ENCODE assay signal across 31 cellular contexts in genomic region chr6:75711173-75711572, GRCh38.
"Had no signal": no experiment of that assay in that cellular context is flagged by ENCODE, and none has a peak within 500 bp of the region (broad histone marks: within the 10 kb centered on the region; RNA-seq: fewer than 3 reads in every experiment).

No MANE protein-coding gene starts in this region.

- ATAC-seq: activated CD4-positive, CD25-positive, alpha-beta regulatory T cell treated with anti-CD3 and anti-CD28 coated beads, Interleukin-2, amount 50 U/mL, for 24 hours; activated naive CD4-positive, alpha-beta T cell treated with anti-CD3 and anti-CD28 coated beads, Interleukin-2, amount 50 U/mL, for 72 hours; activated T-cell treated with anti-CD3 and anti-CD28 coated beads, Interleukin-2, amount 50 U/mL, for 72 hours; effector memory CD8-positive, alpha-beta T cell; gastroesophageal sphincter; T-helper 17 cell had no signal

- H3K27ac ChIP-seq: brain microvascular endothelial cell, esophagus muscularis mucosa, gastroesophageal sphincter, WERI-Rb-1 had no signal

- FAIRE-seq: bronchial epithelial cell had no signal

- H3K27me3 Mint-ChIP-seq: activated B cell treated with CpG ODN at 0.5 μM for 24 hours; activated CD4-positive, alpha-beta memory T cell treated with anti-CD3 and anti-CD28 coated beads, Interleukin-2, amount 10 ng/mL, durations not matched to agents 7 days and 5 days; activated CD4-positive, alpha-beta T cell treated with anti-CD3 and anti-CD28 coated beads, Interleukin-2, amount 10 ng/mL, durations not matched to agents 7 days and 5 days; activated naive CD4-positive, alpha-beta T cell treated with anti-CD3 and anti-CD28 coated beads, Interleukin-2, amount 10 ng/mL, durations not matched to agents 7 days and 5 days; activated T-cell treated with anti-CD3 and anti-CD28 coated beads, Interleukin-2, amount 50 U/mL, for 24 hours; central memory CD8-positive, alpha-beta T cell; effector memory CD8-positive, alpha-beta T cell; T-helper 17 cell had no signal

- H3K9me3 ChIP-seq: esophagus muscularis mucosa, gastroesophageal sphincter had no signal

- H3K27ac Mint-ChIP-seq: activated B cell treated with CpG ODN at 0.5 μM for 24 hours; activated CD4-positive, alpha-beta memory T cell treated with anti-CD3 and anti-CD28 coated beads, Interleukin-2, amount 10 ng/mL, durations not matched to agents 7 days and 5 days; activated CD4-positive, alpha-beta T cell treated with anti-CD3 and anti-CD28 coated beads, Interleukin-2, amount 10 ng/mL, durations not matched to agents 7 days and 5 days; activated naive CD4-positive, alpha-beta T cell treated with anti-CD3 and anti-CD28 coated beads, Interleukin-2, amount 10 ng/mL, durations not matched to agents 7 days and 5 days; activated naive CD4-positive, alpha-beta T cell treated with anti-CD3 and anti-CD28 coated beads, Interleukin-2, amount 50 U/mL, for 72 hours; activated T-cell treated with anti-CD3 and anti-CD28 coated beads, Interleukin-2, amount 50 U/mL, for 24 hours; activated T-cell treated with anti-CD3 and anti-CD28 coated beads, Interleukin-2, amount 50 U/mL, for 72 hours; T-helper 17 cell; T-helper 2 cell treated with Interferon-gamma antibody and Interleukin-4, amounts not matched to agents 5 μg/mL and 100 μg/mL, for 36 hours had no signal

- H3K4me3 ChIP-seq: esophagus muscularis mucosa, gastroesophageal sphincter had no signal

- DNase-seq: activated B cell treated with CpG ODN at 0.5 μM for 24 hours; activated CD4-positive, alpha-beta memory T cell treated with anti-CD3 and anti-CD28 coated beads, Interleukin-2, amount 10 ng/mL, durations not matched to agents 7 days and 5 days; activated CD4-positive, alpha-beta T cell treated with anti-CD3 and anti-CD28 coated beads, Interleukin-2, amount 10 ng/mL, durations not matched to agents 7 days and 5 days; activated CD4-positive, alpha-beta T cell treated with anti-CD3 and anti-CD28 coated beads, Interleukin-2, amount 50 U/mL, for 4 hours; activated CD8-positive, alpha-beta memory T cell treated with anti-CD3 and anti-CD28 coated beads, Interleukin-2, amount 50 U/mL, for 48 hours; activated gamma-delta T cell; activated naive CD4-positive, alpha-beta T cell; activated naive CD4-positive, alpha-beta T cell treated with anti-CD3 and anti-CD28 coated beads, Interleukin-2, amount 10 ng/mL, durations not matched to agents 7 days and 5 days; activated T-cell treated with anti-CD3 and anti-CD28 coated beads for 4 hours; activated T-cell treated with anti-CD3 and anti-CD28 coated beads, Interleukin-2, amount 50 U/mL, for 24 hours; activated T-cell treated with anti-CD3 and anti-CD28 coated beads, Interleukin-2, amount 50 U/mL, for 72 hours; amniotic stem cell; anterior cingulate cortex; brain microvascular endothelial cell; cortex of kidney; dermis blood vessel endothelial cell; effector CD4-positive, alpha-beta T cell; effector memory CD8-positive, alpha-beta T cell; erythroblast; foreskin melanocyte; T-helper 1 cell; T-helper 17 cell; T1000; WERI-Rb-1 had no signal

- H3K4me1 Mint-ChIP-seq: activated B cell treated with CpG ODN at 0.5 μM for 24 hours; activated CD4-positive, alpha-beta memory T cell treated with anti-CD3 and anti-CD28 coated beads, Interleukin-2, amount 10 ng/mL, durations not matched to agents 7 days and 5 days; activated CD4-positive, alpha-beta T cell treated with anti-CD3 and anti-CD28 coated beads, Interleukin-2, amount 10 ng/mL, durations not matched to agents 7 days and 5 days; activated naive CD4-positive, alpha-beta T cell treated with anti-CD3 and anti-CD28 coated beads, Interleukin-2, amount 10 ng/mL, durations not matched to agents 7 days and 5 days had no signal

- H3K4me3 Mint-ChIP-seq: activated B cell treated with CpG ODN at 0.5 μM for 24 hours; activated CD4-positive, alpha-beta memory T cell treated with anti-CD3 and anti-CD28 coated beads, Interleukin-2, amount 10 ng/mL, durations not matched to agents 7 days and 5 days; activated CD4-positive, alpha-beta T cell treated with anti-CD3 and anti-CD28 coated beads, Interleukin-2, amount 10 ng/mL, durations not matched to agents 7 days and 5 days; activated naive CD4-positive, alpha-beta T cell treated with anti-CD3 and anti-CD28 coated beads, Interleukin-2, amount 10 ng/mL, durations not matched to agents 7 days and 5 days; activated T-cell treated with anti-CD3 and anti-CD28 coated beads, Interleukin-2, amount 50 U/mL, for 24 hours; activated T-cell treated with anti-CD3 and anti-CD28 coated beads, Interleukin-2, amount 50 U/mL, for 72 hours; central memory CD8-positive, alpha-beta T cell; effector memory CD8-positive, alpha-beta T cell; T-helper 17 cell; T-helper 2 cell treated with Interferon-gamma antibody and Interleukin-4, amounts not matched to agents 5 μg/mL and 100 μg/mL, for 36 hours had no signal

- H3K9me3 Mint-ChIP-seq: activated B cell treated with CpG ODN at 0.5 μM for 24 hours; activated CD4-positive, alpha-beta memory T cell treated with anti-CD3 and anti-CD28 coated beads, Interleukin-2, amount 10 ng/mL, durations not matched to agents 7 days and 5 days; activated CD4-positive, alpha-beta T cell treated with anti-CD3 and anti-CD28 coated beads, Interleukin-2, amount 10 ng/mL, durations not matched to agents 7 days and 5 days; activated naive CD4-positive, alpha-beta T cell treated with anti-CD3 and anti-CD28 coated beads, Interleukin-2, amount 10 ng/mL, durations not matched to agents 7 days and 5 days; activated naive CD4-positive, alpha-beta T cell treated with anti-CD3 and anti-CD28 coated beads, Interleukin-2, amount 50 U/mL, for 72 hours; activated T-cell treated with anti-CD3 and anti-CD28 coated beads, Interleukin-2, amount 50 U/mL, for 24 hours; activated T-cell treated with anti-CD3 and anti-CD28 coated beads, Interleukin-2, amount 50 U/mL, for 72 hours; central memory CD8-positive, alpha-beta T cell; effector memory CD8-positive, alpha-beta T cell; T-helper 2 cell treated with Interferon-gamma antibody and Interleukin-4, amounts not matched to agents 5 μg/mL and 100 μg/mL, for 36 hours had no signal

- H3K4me1 ChIP-seq: esophagus muscularis mucosa, gastroesophageal sphincter had no signal

- H3K27me3 ChIP-seq: brain microvascular endothelial cell, esophagus muscularis mucosa, gastroesophageal sphincter had no signal
